27 cellular contexts compared by ENCODE assay signal in genomic region chr4:23686169-23686903, GRCh38.
"Had no signal": no experiment of that assay in that cellular context is flagged by ENCODE, and none has a peak within 500 bp of the region (broad histone marks: within the 10 kb centered on the region; RNA-seq: fewer than 3 reads in every experiment).

No MANE protein-coding gene starts in this region.

- DNase-seq: activated CD4-positive, alpha-beta memory T cell treated with anti-CD3 and anti-CD28 coated beads for 36 hours; activated CD4-positive, alpha-beta T cell treated with anti-CD3 and anti-CD28 coated beads, Interleukin-2, amount 10 ng/mL, durations not matched to agents 7 days and 5 days; activated CD4-positive, CD25-positive, alpha-beta regulatory T cell; activated gamma-delta T cell treated with Interleukin-2 at 50 U/mL for 16 hours; activated naive CD4-positive, alpha-beta T cell treated with anti-CD3 and anti-CD28 coated beads, Interleukin-2, amount 10 ng/mL, durations not matched to agents 7 days and 5 days; activated naive CD8-positive, alpha-beta T cell treated with anti-CD3 and anti-CD28 coated beads for 36 hours; activated T-cell treated with anti-CD3 and anti-CD28 coated beads for 4 hours; activated T-cell treated with anti-CD3 and anti-CD28 coated beads, Interleukin-2, amount 50 U/mL, for 48 hours; brain microvascular endothelial cell; KG1; NCI-H1048; NCI-H1436; NCI-H1694 treated with DMSO at 0.1 percent for 48 hours; NCI-H2081 treated with DMSO at 0.1 percent for 48 hours; NCI-H2171 treated with DMSO at 0.1 percent for 48 hours; NCI-H226; NK-92 treated with Interleukin-12 subunit alpha and Interleukin-12 subunit beta, amount 100 ng/mL, for 24 hours; OCI-M1; RPMI8226; T-cell; T-helper 2 cell; T1000 had no signal

- H3K27ac Mint-ChIP-seq: activated CD4-positive, alpha-beta memory T cell treated with anti-CD3 and anti-CD28 coated beads for 36 hours; activated CD4-positive, alpha-beta T cell treated with anti-CD3 and anti-CD28 coated beads, Interleukin-2, amount 10 ng/mL, durations not matched to agents 7 days and 5 days; activated naive CD4-positive, alpha-beta T cell treated with anti-CD3 and anti-CD28 coated beads, Interleukin-2, amount 10 ng/mL, durations not matched to agents 7 days and 5 days; activated naive CD8-positive, alpha-beta T cell treated with anti-CD3 and anti-CD28 coated beads for 36 hours; activated T-helper 17 cell treated with anti-CD3 and anti-CD28 coated beads, Interleukin-2, amount 50 U/mL, for 72 hours; IgD-negative memory B cell; T-cell had no signal

- H3K4me3 Mint-ChIP-seq: activated CD4-positive, alpha-beta memory T cell treated with anti-CD3 and anti-CD28 coated beads for 36 hours; activated CD4-positive, alpha-beta T cell treated with anti-CD3 and anti-CD28 coated beads, Interleukin-2, amount 10 ng/mL, durations not matched to agents 7 days and 5 days; activated naive CD4-positive, alpha-beta T cell treated with anti-CD3 and anti-CD28 coated beads, Interleukin-2, amount 10 ng/mL, durations not matched to agents 7 days and 5 days; activated naive CD8-positive, alpha-beta T cell treated with anti-CD3 and anti-CD28 coated beads for 36 hours; activated T-helper 17 cell treated with anti-CD3 and anti-CD28 coated beads, Interleukin-2, amount 50 U/mL, for 72 hours; IgD-negative memory B cell; T-cell had no signal

- H3K27me3 ChIP-seq: brain microvascular endothelial cell, cardiac muscle cell had no signal

- H3K4me3 ChIP-seq: cardiac muscle cell, SK-N-MC had no signal

- H3K36me3 Mint-ChIP-seq: activated CD4-positive, alpha-beta memory T cell treated with anti-CD3 and anti-CD28 coated beads for 36 hours; activated naive CD4-positive, alpha-beta T cell treated with anti-CD3 and anti-CD28 coated beads, Interleukin-2, amount 10 ng/mL, durations not matched to agents 7 days and 5 days; activated naive CD8-positive, alpha-beta T cell treated with anti-CD3 and anti-CD28 coated beads for 36 hours; T-cell had no signal

- H3K36me3 ChIP-seq: brain microvascular endothelial cell, cardiac muscle cell had no signal

- H3K27me3 Mint-ChIP-seq: activated CD4-positive, alpha-beta memory T cell treated with anti-CD3 and anti-CD28 coated beads for 36 hours; activated CD4-positive, alpha-beta T cell treated with anti-CD3 and anti-CD28 coated beads, Interleukin-2, amount 10 ng/mL, durations not matched to agents 7 days and 5 days; activated naive CD4-positive, alpha-beta T cell treated with anti-CD3 and anti-CD28 coated beads, Interleukin-2, amount 10 ng/mL, durations not matched to agents 7 days and 5 days; activated naive CD8-positive, alpha-beta T cell treated with anti-CD3 and anti-CD28 coated beads for 36 hours; activated T-helper 17 cell treated with anti-CD3 and anti-CD28 coated beads, Interleukin-2, amount 50 U/mL, for 72 hours; IgD-negative memory B cell; T-cell had no signal

- H3K4me1 Mint-ChIP-seq: activated CD4-positive, alpha-beta T cell treated with anti-CD3 and anti-CD28 coated beads, Interleukin-2, amount 10 ng/mL, durations not matched to agents 7 days and 5 days; activated naive CD4-positive, alpha-beta T cell treated with anti-CD3 and anti-CD28 coated beads, Interleukin-2, amount 10 ng/mL, durations not matched to agents 7 days and 5 days; activated naive CD8-positive, alpha-beta T cell treated with anti-CD3 and anti-CD28 coated beads for 36 hours; activated T-helper 17 cell treated with anti-CD3 and anti-CD28 coated beads, Interleukin-2, amount 50 U/mL, for 72 hours; IgD-negative memory B cell; T-cell had no signal

- H3K9me3 Mint-ChIP-seq: activated naive CD4-positive, alpha-beta T cell treated with anti-CD3 and anti-CD28 coated beads, Interleukin-2, amount 10 ng/mL, durations not matched to agents 7 days and 5 days had no signal

- H3K27ac ChIP-seq: brain microvascular endothelial cell, cardiac muscle cell, SK-N-MC, VCaP had no signal
